1 cellular context compared by ENCODE assay signal in the genomic region with DNA sequence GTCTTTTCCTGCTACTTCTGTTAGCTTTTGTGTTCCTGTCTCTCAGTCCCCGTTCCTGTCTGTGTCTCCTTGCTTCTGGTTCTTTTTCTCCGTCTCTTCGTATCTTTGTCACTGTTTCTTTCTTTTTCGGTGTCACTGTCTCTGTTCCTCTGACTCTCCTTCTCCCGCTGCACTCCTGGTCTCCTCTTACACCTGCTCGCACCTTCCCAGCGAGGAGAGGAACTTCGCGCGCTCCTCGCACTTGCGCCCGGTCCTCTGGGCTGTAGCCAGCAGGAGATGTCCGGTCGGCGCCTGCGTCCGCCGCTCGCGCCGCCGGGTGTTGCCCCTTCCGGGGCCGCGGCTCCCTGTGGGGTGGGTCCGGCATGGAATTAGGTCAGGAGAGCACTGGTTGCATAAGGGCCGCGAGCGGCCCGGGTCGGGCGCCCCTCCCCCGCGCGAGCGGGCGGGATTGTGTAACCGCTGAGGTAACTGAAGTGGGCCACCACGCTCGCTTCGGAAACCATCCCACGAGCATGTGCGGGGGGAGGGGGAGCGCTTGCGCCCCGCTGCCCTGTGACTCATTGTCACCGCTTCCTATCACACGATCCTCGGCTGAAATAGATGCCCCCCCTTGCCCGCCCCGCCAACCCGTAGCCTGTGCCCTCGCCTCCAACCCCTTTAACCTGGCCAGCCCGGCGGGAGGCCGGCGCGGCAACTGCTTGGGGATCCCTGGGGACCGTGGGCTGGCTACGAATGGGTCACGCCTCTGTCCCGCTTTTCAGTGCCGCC.
TF ChIP-seq lines count a peak whose summit lies in the region.

No MANE protein-coding gene starts in this region.

TF ChIP-seq in HepG2, 621 proteins besides CTCF, POLR2A, EP300 and RAD21 (continued from another document and continues in another):
- 0 out of 2 replicates have a peak, but pooled peaks have one; percentile 26 for TF ChIP-seq ZHX2 (IDR thresholded peaks at IDR 0.05; ENCODE audit: low read depth)
- TF ChIP-seq ZHX2 (CRISPR knock-in tag; IDR thresholded peaks at IDR 0.05; ENCODE audit: borderline replicate concordance), result no peak
- peak; percentile 90 for TF ChIP-seq SKI (IDR thresholded peaks at IDR 0.05; ENCODE audit: partially characterized antibody)
- no peak for TF ChIP-seq POLR2AphosphoS2 (IDR thresholded peaks at IDR 0.05; ENCODE audit: low read depth, low read length)
- peak; percentile 79 for TF ChIP-seq ARID5B (CRISPR knock-in tag; IDR thresholded peaks at IDR 0.05)
- TF ChIP-seq SALL2 (CRISPR knock-in tag; IDR thresholded peaks at IDR 0.05), result no peak
- no peak for TF ChIP-seq RNF2 (conservative IDR thresholded peaks at IDR 0.05; ENCODE audit: low read depth)
- TF ChIP-seq, protein P1, sequence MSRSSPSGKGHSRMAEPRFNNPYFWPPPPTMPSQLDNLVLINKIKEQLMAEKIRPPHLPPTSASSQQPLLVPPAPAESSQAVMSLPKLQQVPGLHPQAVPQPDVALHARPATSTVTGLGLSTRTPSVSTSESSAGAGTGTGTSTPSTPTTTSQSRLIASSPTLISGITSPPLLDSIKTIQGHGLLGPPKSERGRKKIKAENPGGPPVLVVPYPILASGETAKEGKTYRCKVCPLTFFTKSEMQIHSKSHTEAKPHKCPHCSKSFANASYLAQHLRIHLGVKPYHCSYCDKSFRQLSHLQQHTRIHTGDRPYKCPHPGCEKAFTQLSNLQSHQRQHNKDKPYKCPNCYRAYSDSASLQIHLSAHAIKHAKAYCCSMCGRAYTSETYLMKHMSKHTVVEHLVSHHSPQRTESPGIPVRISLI (CRISPR knock-in tag; IDR thresholded peaks at IDR 0.05; ENCODE audit: borderline replicate concordance), result no peak
- peak; percentile 48; the same call in 1 of the 2 replicates for TF ChIP-seq ZNF747 (CRISPR knock-in tag; IDR thresholded peaks at IDR 0.05; ENCODE audit: borderline replicate concordance)
- TF ChIP-seq RBM22 (optimal IDR thresholded peaks at IDR 0.05; ENCODE audit: low read length), result no peak
- TF ChIP-seq PHF8 (CRISPR knock-in tag; IDR thresholded peaks at IDR 0.05), result 0 out of 2 replicates have a peak, but pooled peaks have one; percentile 17
- TF ChIP-seq KDM1A (CRISPR knock-in tag; IDR thresholded peaks at IDR 0.05), result no peak
- peak; percentile 59 for TF ChIP-seq SAP130 (CRISPR knock-in tag; IDR thresholded peaks at IDR 0.05; ENCODE audit: low read depth)
- TF ChIP-seq, protein P2, sequence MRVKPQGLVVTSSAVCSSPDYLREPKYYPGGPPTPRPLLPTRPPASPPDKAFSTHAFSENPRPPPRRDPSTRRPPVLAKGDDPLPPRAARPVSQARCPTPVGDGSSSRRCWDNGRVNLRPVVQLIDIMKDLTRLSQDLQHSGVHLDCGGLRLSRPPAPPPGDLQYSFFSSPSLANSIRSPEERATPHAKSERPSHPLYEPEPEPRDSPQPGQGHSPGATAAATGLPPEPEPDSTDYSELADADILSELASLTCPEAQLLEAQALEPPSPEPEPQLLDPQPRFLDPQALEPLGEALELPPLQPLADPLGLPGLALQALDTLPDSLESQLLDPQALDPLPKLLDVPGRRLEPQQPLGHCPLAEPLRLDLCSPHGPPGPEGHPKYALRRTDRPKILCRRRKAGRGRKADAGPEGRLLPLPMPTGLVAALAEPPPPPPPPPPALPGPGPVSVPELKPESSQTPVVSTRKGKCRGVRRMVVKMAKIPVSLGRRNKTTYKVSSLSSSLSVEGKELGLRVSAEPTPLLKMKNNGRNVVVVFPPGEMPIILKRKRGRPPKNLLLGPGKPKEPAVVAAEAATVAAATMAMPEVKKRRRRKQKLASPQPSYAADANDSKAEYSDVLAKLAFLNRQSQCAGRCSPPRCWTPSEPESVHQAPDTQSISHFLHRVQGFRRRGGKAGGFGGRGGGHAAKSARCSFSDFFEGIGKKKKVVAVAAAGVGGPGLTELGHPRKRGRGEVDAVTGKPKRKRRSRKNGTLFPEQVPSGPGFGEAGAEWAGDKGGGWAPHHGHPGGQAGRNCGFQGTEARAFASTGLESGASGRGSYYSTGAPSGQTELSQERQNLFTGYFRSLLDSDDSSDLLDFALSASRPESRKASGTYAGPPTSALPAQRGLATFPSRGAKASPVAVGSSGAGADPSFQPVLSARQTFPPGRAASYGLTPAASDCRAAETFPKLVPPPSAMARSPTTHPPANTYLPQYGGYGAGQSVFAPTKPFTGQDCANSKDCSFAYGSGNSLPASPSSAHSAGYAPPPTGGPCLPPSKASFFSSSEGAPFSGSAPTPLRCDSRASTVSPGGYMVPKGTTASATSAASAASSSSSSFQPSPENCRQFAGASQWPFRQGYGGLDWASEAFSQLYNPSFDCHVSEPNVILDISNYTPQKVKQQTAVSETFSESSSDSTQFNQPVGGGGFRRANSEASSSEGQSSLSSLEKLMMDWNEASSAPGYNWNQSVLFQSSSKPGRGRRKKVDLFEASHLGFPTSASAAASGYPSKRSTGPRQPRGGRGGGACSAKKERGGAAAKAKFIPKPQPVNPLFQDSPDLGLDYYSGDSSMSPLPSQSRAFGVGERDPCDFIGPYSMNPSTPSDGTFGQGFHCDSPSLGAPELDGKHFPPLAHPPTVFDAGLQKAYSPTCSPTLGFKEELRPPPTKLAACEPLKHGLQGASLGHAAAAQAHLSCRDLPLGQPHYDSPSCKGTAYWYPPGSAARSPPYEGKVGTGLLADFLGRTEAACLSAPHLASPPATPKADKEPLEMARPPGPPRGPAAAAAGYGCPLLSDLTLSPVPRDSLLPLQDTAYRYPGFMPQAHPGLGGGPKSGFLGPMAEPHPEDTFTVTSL (CRISPR knock-in tag; IDR thresholded peaks at IDR 0.05; ENCODE audit: borderline replicate concordance), result no peak
- no peak for TF ChIP-seq TMF1 (CRISPR knock-in tag; IDR thresholded peaks at IDR 0.05; ENCODE audit: low read depth)
- peak; percentile 52 for TF ChIP-seq AGO2 (optimal IDR thresholded peaks at IDR 0.05; ENCODE audit: low read depth, low read length)
- TF ChIP-seq KAT7 (CRISPR knock-in tag; IDR thresholded peaks at IDR 0.05; ENCODE audit: borderline replicate concordance), result no peak
- TF ChIP-seq BRD4 (CRISPR knock-in tag; IDR thresholded peaks at IDR 0.05), result no peak
- TF ChIP-seq SMARCE1 (IDR thresholded peaks at IDR 0.05; ENCODE audit: borderline replicate concordance), result no peak
- no peak for TF ChIP-seq ZNF775 (CRISPR knock-in tag; IDR thresholded peaks at IDR 0.05; ENCODE audit: borderline replicate concordance)
- TF ChIP-seq ZKSCAN8 (CRISPR knock-in tag; IDR thresholded peaks at IDR 0.05; ENCODE audit: borderline replicate concordance), result no peak
- 0 out of 2 replicates have a peak, but pooled peaks have one; percentile 51 for TF ChIP-seq ATF5 (CRISPR knock-in tag; IDR thresholded peaks at IDR 0.05; ENCODE audit: low read depth)
- no peak for TF ChIP-seq ATF1 (CRISPR knock-in tag; IDR thresholded peaks at IDR 0.05)
- peak in 1 of 2 experiments; percentile 62; a peak in 1 of 4 replicates for TF ChIP-seq NR2F1 (CRISPR knock-in tag; IDR thresholded peaks at IDR 0.05)
- TF ChIP-seq PCBP1 (IDR thresholded peaks at IDR 0.05; ENCODE audit: borderline replicate concordance, low read depth, low read length), result no peak
- TF ChIP-seq FOXM1 (CRISPR knock-in tag; IDR thresholded peaks at IDR 0.05), result no peak
- peak; percentile 72 for TF ChIP-seq MAX (IDR thresholded peaks at IDR 0.05)
- TF ChIP-seq, protein P3, sequence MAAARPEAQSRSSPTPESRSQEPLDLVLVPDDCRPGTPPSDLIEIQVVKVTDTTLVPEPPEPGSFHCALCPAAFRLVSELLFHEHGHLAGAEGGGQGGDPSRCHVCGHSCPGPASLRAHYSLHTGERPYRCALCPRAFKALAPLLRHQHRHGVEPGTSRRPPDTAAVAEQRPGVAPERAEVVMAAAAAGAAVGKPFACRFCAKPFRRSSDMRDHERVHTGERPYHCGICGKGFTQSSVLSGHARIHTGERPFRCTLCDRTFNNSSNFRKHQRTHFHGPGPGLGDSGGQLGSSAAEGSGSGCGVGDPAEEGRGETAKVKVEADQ (CRISPR knock-in tag; IDR thresholded peaks at IDR 0.05; ENCODE audit: borderline replicate concordance), result no peak
- no peak for TF ChIP-seq TCF7 (IDR thresholded peaks at IDR 0.05; ENCODE audit: low read depth)
- no peak for TF ChIP-seq ZNF260 (CRISPR knock-in tag; IDR thresholded peaks at IDR 0.05; ENCODE audit: borderline replicate concordance, low read depth)
